Comparison of ENCODE assay signal across 1 cellular context in the genomic region with DNA sequence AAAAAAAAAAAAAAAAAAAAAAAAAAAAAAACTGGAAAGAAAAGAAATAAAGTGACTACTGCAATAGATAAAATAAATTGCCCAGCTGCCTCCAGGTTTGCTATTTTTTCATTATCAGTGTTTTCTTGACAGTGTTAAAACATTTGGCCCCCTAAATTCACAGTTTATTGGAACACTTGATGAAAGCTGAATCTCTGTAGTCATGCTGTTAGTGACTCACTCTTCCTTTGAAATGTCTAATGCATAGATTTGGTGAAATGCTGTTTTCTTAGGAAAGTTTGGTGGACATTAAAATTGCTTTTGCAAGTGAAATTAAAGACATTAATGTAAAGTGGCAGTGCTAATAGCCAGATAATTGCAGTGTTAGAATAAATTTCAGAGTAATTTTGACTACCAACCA.
TF ChIP-seq lines count a peak whose summit lies in the region.

No MANE protein-coding gene starts in this region.

TF ChIP-seq in SK-N-SH, 30 proteins besides CTCF, POLR2A, EP300 and RAD21 (continued from another document):
- TF ChIP-seq, protein P1, sequence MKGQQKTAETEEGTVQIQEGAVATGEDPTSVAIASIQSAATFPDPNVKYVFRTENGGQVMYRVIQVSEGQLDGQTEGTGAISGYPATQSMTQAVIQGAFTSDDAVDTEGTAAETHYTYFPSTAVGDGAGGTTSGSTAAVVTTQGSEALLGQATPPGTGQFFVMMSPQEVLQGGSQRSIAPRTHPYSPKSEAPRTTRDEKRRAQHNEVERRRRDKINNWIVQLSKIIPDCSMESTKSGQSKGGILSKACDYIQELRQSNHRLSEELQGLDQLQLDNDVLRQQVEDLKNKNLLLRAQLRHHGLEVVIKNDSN (IDR thresholded peaks at IDR 0.05; ENCODE audit: borderline replicate concordance, low read depth), result no peak
- TF ChIP-seq NFIC (IDR thresholded peaks at IDR 0.05; ENCODE audit: borderline replicate concordance) (no peak), FOSL2 (IDR thresholded peaks at IDR 0.05; ENCODE audit: borderline replicate concordance, low read depth) (peak; percentile 37; the same call in 1 of the 2 replicates), RFX5 (IDR thresholded peaks at IDR 0.05; ENCODE audit: low read length) (no peak), POLR2AphosphoS5 (IDR thresholded peaks at IDR 0.05; ENCODE audit: low read depth, low read length) (no peak)
TF ChIP-seq in SK-N-SH: peak in this region for 3.
